In genomic region chr5:173288632-173289031, GRCh38 we compare ENCODE assay signal across 1 cellular context.
A peak's percentile ranks its signal among the peaks of the same experiment; 100 is the strongest.
TF ChIP-seq lines count a peak whose summit lies in the region.

No MANE protein-coding gene starts in this region.

TF ChIP-seq in HepG2, 621 proteins besides CTCF, POLR2A, EP300 and RAD21:
- no peak for TF ChIP-seq AKNA (CRISPR knock-in tag; IDR thresholded peaks at IDR 0.05; ENCODE audit: borderline replicate concordance)
- TF ChIP-seq ZNF768 (CRISPR knock-in tag; IDR thresholded peaks at IDR 0.05), result peak; percentile 85
- no peak for TF ChIP-seq ZNF670 (CRISPR knock-in tag; IDR thresholded peaks at IDR 0.05; ENCODE audit: borderline replicate concordance)
- no peak for TF ChIP-seq ZBTB43 (CRISPR knock-in tag; conservative IDR thresholded peaks at IDR 0.05)
- no peak for TF ChIP-seq ZBTB38 (CRISPR knock-in tag; IDR thresholded peaks at IDR 0.05)
- TF ChIP-seq NFYB (CRISPR knock-in tag; IDR thresholded peaks at IDR 0.05), result no peak
- TF ChIP-seq POLR2AphosphoS2 (IDR thresholded peaks at IDR 0.05; ENCODE audit: low read depth, low read length), result no peak
TF ChIP-seq in HepG2: peak in this region for 1.
